ENCODE assay signal across 8 cellular contexts in the genomic region with DNA sequence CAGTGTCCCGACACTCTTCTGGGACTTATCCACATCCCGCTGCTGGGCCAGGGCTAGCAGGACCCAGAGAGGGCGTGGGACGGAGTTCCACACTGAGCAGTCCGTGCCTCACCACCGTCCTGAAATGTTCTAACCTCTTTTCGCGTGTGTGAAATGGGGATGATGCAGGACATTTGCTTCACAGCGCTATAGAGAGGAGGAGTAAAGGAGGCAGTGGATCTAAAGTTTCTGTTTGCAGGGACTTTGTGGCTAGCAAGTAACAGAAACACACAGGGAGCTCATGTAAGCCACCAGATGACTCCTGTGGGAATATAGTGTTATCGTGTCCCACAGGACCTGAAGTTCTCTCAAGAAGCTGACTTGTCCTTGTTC. TPM values are rescaled to one million over a fixed set of nuclear protein-coding genes. Genes with fewer than 3 reads are reported as not detected.
DNase-seq lines count a peak whose midpoint lies in the region; ATAC-seq, FAIRE-seq and TF ChIP-seq lines count a peak whose summit lies in the region.

No MANE protein-coding gene starts in this region.

- H3K27me3 Mint-ChIP-seq in activated T-cell treated with anti-CD3 and anti-CD28 coated beads, Interleukin-2, amount 50 U/mL, for 24 hours = no peaks in the 10 kb centered on the region
- no peaks in the 10 kb centered on the region for H3K27me3 Mint-ChIP-seq in activated B cell treated with CpG ODN at 0.5 μM for 24 hours

- H3K4me3 ChIP-seq in psoas muscle = peak overlapping the region; percentile 97

- peak overlapping the region; percentile 84 for H3K27ac ChIP-seq in psoas muscle

- H3K4me3 Mint-ChIP-seq in activated T-cell treated with anti-CD3 and anti-CD28 coated beads, Interleukin-2, amount 50 U/mL, for 24 hours = peak overlapping the region; percentile 100
- peak overlapping the region; percentile 98 for H3K4me3 Mint-ChIP-seq in activated B cell treated with CpG ODN at 0.5 μM for 24 hours

- no peak for TF ChIP-seq CTCF in activated B cell treated with CpG ODN at 0.5 μM for 24 hours (IDR thresholded peaks at IDR 0.05)
- TF ChIP-seq CTCF in psoas muscle (IDR thresholded peaks at IDR 0.05) = no peak

- peaks cover 43% of the 10 kb centered on the region for H3K36me3 Mint-ChIP-seq in activated T-cell treated with anti-CD3 and anti-CD28 coated beads, Interleukin-2, amount 50 U/mL, for 24 hours (ENCODE audit: low read depth)
- H3K36me3 Mint-ChIP-seq in activated B cell treated with CpG ODN at 0.5 μM for 24 hours (ENCODE audit: low read depth) = peaks cover 27% of the 10 kb centered on the region

- H3K9me3 Mint-ChIP-seq in activated T-cell treated with anti-CD3 and anti-CD28 coated beads, Interleukin-2, amount 50 U/mL, for 24 hours = no peaks in the 10 kb centered on the region
- H3K9me3 Mint-ChIP-seq in activated B cell treated with CpG ODN at 0.5 μM for 24 hours = no peaks in the 10 kb centered on the region

- H3K27me3 ChIP-seq in psoas muscle (ENCODE audit: insufficient read depth in 3 of 3, low read length in 2 of 3) = peaks cover 0 to 2% (median 0%) of the 10 kb centered on the region in 3 donors

- POLR2A ChIA-PET in activated B cell treated with CpG ODN at 0.5 μM for 24 hours (lab: Charles Lee) = interaction anchor here (0.6 to 1.9 kb wide), 5 partner anchors 13 to 212 kb away, joined by 3 to 10 read pairs (median 5); a partner anchor contains a TSS

- H3K4me1 ChIP-seq in psoas muscle = peaks cover 9% of the 10 kb centered on the region

- peaks cover 23% of the 10 kb centered on the region for H3K4me1 Mint-ChIP-seq in activated T-cell treated with anti-CD3 and anti-CD28 coated beads, Interleukin-2, amount 50 U/mL, for 24 hours (ENCODE audit: low read depth)
- H3K4me1 Mint-ChIP-seq in activated B cell treated with CpG ODN at 0.5 μM for 24 hours = peaks cover 27% of the 10 kb centered on the region

- WGBS in psoas muscle, 3 donors = 0 to 1% (median 1%) methylated on average over 10 of the region's 10 CpGs

- intact Hi-C loops in activated B cell treated with CpG ODN at 0.5 μM for 24 hours (cut with micrococcal nuclease) = loop anchor here (1.0 to 10.0 kb wide), 4 partner anchors 8 to 555 kb away; a partner anchor contains a TSS
- intact Hi-C loops in Right ventricle myocardium superior (cut with DNase I) = no loop called here
- intact Hi-C loops in psoas muscle (cut with DNase I) = loop anchor here (1.0 to 10.0 kb wide), 2 partner anchors 92 to 165 kb away; a partner anchor contains a TSS

- H3K9me3 ChIP-seq in psoas muscle = no peaks in the 10 kb centered on the region

- no peak for FAIRE-seq in frontal cortex (lab: Jason Lieb, UNC)

- peak overlapping the region; percentile 98 for H3K27ac Mint-ChIP-seq in activated T-cell treated with anti-CD3 and anti-CD28 coated beads, Interleukin-2, amount 50 U/mL, for 24 hours
- H3K27ac Mint-ChIP-seq in activated B cell treated with CpG ODN at 0.5 μM for 24 hours = peak overlapping the region; percentile 86

- H3K36me3 ChIP-seq in psoas muscle (ENCODE audit: insufficient read depth in 1 of 2, low read depth in 1 of 2) = peaks cover 0 to 21% of the 10 kb centered on the region in 2 donors

- peak; percentile 25 for ATAC-seq in activated B cell treated with CpG ODN at 0.5 μM for 24 hours (ENCODE audit: low read depth)
- ATAC-seq in Right ventricle myocardium superior (ENCODE audit: poor library complexity) = peak; percentile 26
- ATAC-seq in psoas muscle = peak; percentile 39 to 63 (median 54)

- DNase-seq in activated T-cell treated with anti-CD3 and anti-CD28 coated beads, Interleukin-2, amount 50 U/mL, for 24 hours = no peak
- DNase-seq in activated T-cell treated with anti-CD3 and anti-CD28 coated beads for 4 hours (no peak), activated B cell treated with CpG ODN at 0.5 μM for 24 hours (no peak), Right ventricle myocardium superior (no peak), psoas muscle (no peak), COR-L47 (lab: John Stamatoyannopoulos, UW) (no peak), GM19238 (ENCODE audit: insufficient read length, low spot score) (no peak), frontal cortex (ENCODE audit: low spot score in 2 of 2) (no peak)

- CTCF ChIA-PET in activated B cell treated with CpG ODN at 0.5 μM for 24 hours (lab: Charles Lee) = interaction anchor here (1.0 to 1.2 kb wide), 2 partner anchors 9 to 11 kb away, joined by 3 read pairs; no protein-coding TSS in a partner anchor

RNA-seq across cellular contexts. Expression of a gene that starts 0.6 kb away (rescaled TPM):
- total RNA-seq in activated B cell treated with CpG ODN at 0.5 μM for 24 hours (82.1 and 84.8 TPM in 2 replicates), Right ventricle myocardium superior (19.0 TPM), psoas muscle (10 to 100 TPM; 19.6 to 26.0 (median 23.9) TPM), frontal cortex (47.3 TPM)
- polyA plus RNA-seq in psoas muscle = 10 to 100 TPM; 28.4 to 83.9 (median 41.0) TPM

RNA-seq across cellular contexts. Expression of a gene that starts 5.5 kb away (rescaled TPM):
- 37.1 and 46.1 TPM in 2 replicates for total RNA-seq in activated B cell treated with CpG ODN at 0.5 μM for 24 hours
- 36.4 TPM for total RNA-seq in Right ventricle myocardium superior
- total RNA-seq in psoas muscle = 10 to 100 TPM; 36.6 to 49.7 (median 42.3) TPM
- polyA plus RNA-seq in psoas muscle = 10 to 100 TPM; 58.3 to 82.2 (median 71.7) TPM
- total RNA-seq in frontal cortex = 20.8 TPM

RNA-seq across cellular contexts. Expression of a gene that starts 29.1 kb away (rescaled TPM):
- total RNA-seq in activated B cell treated with CpG ODN at 0.5 μM for 24 hours (0.58 and 0.88 TPM in 2 replicates), Right ventricle myocardium superior (0.16 TPM), psoas muscle (1 to 10 TPM in 1 of 4 donors, under 1 TPM in 3; 0.44 to 1.4 (median 0.66) TPM), frontal cortex (under 0.01 TPM)
- polyA plus RNA-seq in psoas muscle = under 1 TPM; 0.10 to 0.39 (median 0.23) TPM

RNA-seq across cellular contexts. Expression of a gene that starts 36.6 kb away (rescaled TPM):
- total RNA-seq in activated B cell treated with CpG ODN at 0.5 μM for 24 hours (0.64 and 0.84 TPM in 2 replicates), Right ventricle myocardium superior (18.3 TPM), psoas muscle (10 to 100 TPM in 1 of 4 donors, 1 to 10 TPM in 3; 5.8 to 10.5 (median 7.5) TPM), frontal cortex (13.9 TPM)
- 10 to 100 TPM in 1 of 3 donors, 1 to 10 TPM in 2; 4.1 to 13.7 (median 8.0) TPM for polyA plus RNA-seq in psoas muscle

RNA-seq across cellular contexts. Expression of a gene that starts 50.3 kb away (rescaled TPM):
- 23.7 and 24.6 TPM in 2 replicates for total RNA-seq in activated B cell treated with CpG ODN at 0.5 μM for 24 hours
- 24.8 TPM for total RNA-seq in Right ventricle myocardium superior
- 10 to 100 TPM; 22.4 to 45.9 (median 26.4) TPM for total RNA-seq in psoas muscle
- 10 to 100 TPM; 30.9 to 91.1 (median 35.5) TPM for polyA plus RNA-seq in psoas muscle
- 24.9 TPM for total RNA-seq in frontal cortex
